18 cellular contexts compared by ENCODE assay signal in the genomic region with DNA sequence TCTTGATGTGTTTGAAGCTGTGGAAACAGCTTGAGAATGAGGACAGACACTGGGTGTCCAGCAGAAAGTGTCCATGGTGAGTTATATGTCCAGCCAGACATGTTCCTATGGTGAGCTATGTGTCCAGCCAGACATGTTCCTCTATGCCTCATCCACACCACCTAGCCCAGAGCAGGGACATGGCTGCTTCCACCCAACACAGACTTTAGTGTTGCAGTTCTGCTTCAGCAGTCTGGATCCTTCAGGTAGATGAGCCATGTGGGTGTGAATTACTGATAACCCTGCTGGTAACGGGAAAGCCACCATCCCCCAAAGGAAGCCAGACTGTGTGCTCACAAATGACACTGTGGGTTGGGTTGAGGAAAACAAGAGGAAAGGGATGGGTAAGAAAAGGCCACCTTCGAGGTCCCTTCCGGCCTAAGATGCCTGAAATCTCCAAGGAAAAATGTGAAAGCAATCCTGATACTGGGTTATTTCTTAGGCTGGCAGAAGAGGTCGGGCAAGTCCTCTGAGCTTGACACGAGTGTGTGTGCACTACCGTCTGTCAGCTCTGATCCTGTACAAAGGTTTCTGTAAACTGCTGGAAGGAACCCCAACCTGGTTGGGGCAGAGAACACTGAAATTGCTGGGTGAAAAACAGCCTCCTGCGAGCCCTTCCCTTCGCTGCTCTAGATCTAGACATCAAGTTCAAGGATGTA.
DNase-seq lines count a peak whose midpoint lies in the region; ATAC-seq, FAIRE-seq and TF ChIP-seq lines count a peak whose summit lies in the region.
"Had no signal": no experiment of that assay in that cellular context is flagged by ENCODE, and none has a peak within 500 bp of the region (broad histone marks: within the 10 kb centered on the region; RNA-seq: fewer than 3 reads in every experiment).

No MANE protein-coding gene starts in this region.

- peak; percentile 14 to 38 for ATAC-seq in left cardiac atrium
- ATAC-seq in heart right ventricle: no peak
- ATAC-seq: GM12878 had no signal

- H4K20me1 ChIP-seq in endothelial cell of umbilical vein (replicated peaks; ENCODE audit: control insufficient read depth, extremely low read depth, insufficient read depth, low read length): no peaks in the 10 kb centered on the region

- H3K9me3 ChIP-seq in heart right ventricle (no peaks in the 10 kb centered on the region), endothelial cell of umbilical vein (replicated peaks; ENCODE audit: control insufficient read depth, insufficient read depth, low read length) (no peaks in the 10 kb centered on the region), transverse colon (no peaks in the 10 kb centered on the region)
- H3K9me3 ChIP-seq: neutrophil had no signal

- no peak for TF ChIP-seq EP300 in transverse colon (IDR thresholded peaks at IDR 0.05; ENCODE audit: low read depth)

- H3K79me2 ChIP-seq in endothelial cell of umbilical vein (ENCODE audit: control insufficient read depth, insufficient read depth, low read length): no peaks in the 10 kb centered on the region

- peaks cover 39% of the 10 kb centered on the region for H3K36me3 Mint-ChIP-seq in neural crest cell (ENCODE audit: low read depth)
- H3K36me3 Mint-ChIP-seq in activated CD4-positive, alpha-beta memory T cell treated with anti-CD3 and anti-CD28 coated beads for 36 hours: peaks cover 11% of the 10 kb centered on the region
- H3K36me3 Mint-ChIP-seq: CD14-positive monocyte had no signal

- intact Hi-C loops in left cardiac atrium (cut with DNase I) (no loop called here), heart right ventricle (cut with DNase I) (no loop called here), endothelial cell of umbilical vein (cut with micrococcal nuclease) (loop anchor here (1.0 kb wide), 1 partner anchor 22 kb away; no protein-coding TSS in a partner anchor), transverse colon (cut with DNase I; ENCODE audit: low total_unique reads) (no loop called here)
- intact Hi-C loops in activated CD4-positive, alpha-beta memory T cell treated with anti-CD3 and anti-CD28 coated beads for 36 hours (cut with micrococcal nuclease): no loop called here

- BruUV-seq in endothelial cell of umbilical vein (replicated peaks; lab: Mats Ljungman, UMichigan): no TSS peak

- no peaks in the 10 kb centered on the region for H3K4me1 Mint-ChIP-seq in neural crest cell
- H3K4me1 Mint-ChIP-seq in activated CD4-positive, alpha-beta memory T cell treated with anti-CD3 and anti-CD28 coated beads for 36 hours (ENCODE audit: low read depth): no peaks in the 10 kb centered on the region
- H3K4me1 Mint-ChIP-seq: CD14-positive monocyte had no signal

- H3K36me3 ChIP-seq in heart right ventricle (peaks cover 0 to 65% (median 4%) of the 10 kb centered on the region in 9 donors), endothelial cell of umbilical vein (ENCODE audit: control insufficient read depth in 2 of 2, extremely low read depth in 1 of 2, insufficient read depth in 2 of 2, low read length in 2 of 2) (peaks cover 4 to 37% of the 10 kb centered on the region in 2 experiments), transverse colon (no peaks in the 10 kb centered on the region)
- H3K36me3 ChIP-seq: neutrophil had no signal

- CTCF ChIA-PET in endothelial cell of umbilical vein (lab: Charles Lee): interaction anchor here (0.6 to 2.8 kb wide), 6 partner anchors 14 to 77 kb away, joined by 3 to 15 read pairs (median 4); a partner anchor contains a TSS
- CTCF ChIA-PET in activated CD4-positive, alpha-beta memory T cell treated with anti-CD3 and anti-CD28 coated beads for 36 hours (lab: Charles Lee): interaction anchor here (0.7 kb wide), 1 partner anchor 13 kb away, joined by 3 read pairs; no protein-coding TSS in a partner anchor

- dilution Hi-C loops in endothelial cell of umbilical vein (cut with MboI; ENCODE audit: extremely low pct_ligation_motif_present, low sequenced_read_pairs): no loop called here

- TF ChIP-seq CTCF in heart right ventricle (IDR thresholded peaks at IDR 0.05) (no peak), endothelial cell of umbilical vein (IDR thresholded peaks at IDR 0.05; ENCODE audit: extremely low read depth in 1 of 2, insufficient read depth in 1 of 2, low read depth in 1 of 2, low read length in 2 of 2) (no peak), neural crest cell (conservative IDR thresholded peaks at IDR 0.05) (no peak), transverse colon (IDR thresholded peaks at IDR 0.05) (no peak)

- no peaks in the 10 kb centered on the region for H3K27me3 ChIP-seq in heart right ventricle
- H3K27me3 ChIP-seq in endothelial cell of umbilical vein (ENCODE audit: control insufficient read depth in 2 of 2, insufficient read depth in 2 of 2, low read length in 2 of 2): no peaks in the 10 kb centered on the region
- H3K27me3 ChIP-seq in transverse colon: no peaks in the 10 kb centered on the region
- H3K27me3 ChIP-seq: neutrophil had no signal

- peak; percentile 57 for FAIRE-seq in endothelial cell of umbilical vein (lab: Jason Lieb, UNC)
- FAIRE-seq: GM12878, HTR-8/SVneo had no signal

- POLR2A ChIA-PET in endothelial cell of umbilical vein (lab: Charles Lee): no interaction called here
- POLR2A ChIA-PET in activated CD4-positive, alpha-beta memory T cell treated with anti-CD3 and anti-CD28 coated beads for 36 hours (lab: Charles Lee): interaction anchor here (0.6 kb wide), 1 partner anchor 105 kb away, joined by 3 read pairs; no protein-coding TSS in a partner anchor

- 76 to 82% methylated on average over 8 of the region's 8 CpGs for WGBS in heart right ventricle, 2 donors
- 37 to 59% methylated on average over 3 to 8 of the region's 8 CpGs for WGBS in transverse colon (ENCODE audit: low coverage in 1 of 2), 2 donors

- H3K27me3 Mint-ChIP-seq in neural crest cell (ENCODE audit: low read depth): no peaks in the 10 kb centered on the region
- H3K27me3 Mint-ChIP-seq in activated CD4-positive, alpha-beta memory T cell treated with anti-CD3 and anti-CD28 coated beads for 36 hours: no peaks in the 10 kb centered on the region

- no peak overlapping the region for H3K9ac ChIP-seq in endothelial cell of umbilical vein (replicated peaks; ENCODE audit: extremely low read depth, insufficient read depth, low read length)

- H3K4me3 ChIP-seq in heart right ventricle (no peak overlapping the region), endothelial cell of umbilical vein (replicated peaks in 1 of 3; ENCODE audit: insufficient read depth in 1 of 3, low read depth in 1 of 3, low read length in 3 of 3) (no peak overlapping the region), transverse colon (no peak overlapping the region)
- H3K4me3 ChIP-seq: GM12878, skin epidermis had no signal

- H3K9me3 Mint-ChIP-seq in neural crest cell: no peaks in the 10 kb centered on the region
- H3K9me3 Mint-ChIP-seq in activated CD4-positive, alpha-beta memory T cell treated with anti-CD3 and anti-CD28 coated beads for 36 hours: peaks cover 3% of the 10 kb centered on the region

- H2AFZ ChIP-seq in endothelial cell of umbilical vein (ENCODE audit: low read depth, low read length): no peak overlapping the region

- in situ Hi-C loops in transverse colon (cut with MboI; ENCODE audit: low pct_ligation_motif_present in 1 of 4, low pct_unique_long_range_greater_than_20kb in 1 of 4, low sequenced_read_pairs in 3 of 4): no loop called here

- TF ChIP-seq POLR2A in endothelial cell of umbilical vein (IDR thresholded peaks at IDR 0.05; ENCODE audit: low read depth, low read length) (no peak), transverse colon (IDR thresholded peaks at IDR 0.05) (no peak)

- DNase-seq in left cardiac atrium (no peak), heart right ventricle (no peak), endothelial cell of umbilical vein (ENCODE audit: low read depth, low spot score) (no peak), neural crest cell (ENCODE audit: low read depth, low spot score) (no peak), transverse colon (no peak), NCI-H510A (lab: John Stamatoyannopoulos, UW) (no peak)
- no peak for DNase-seq in activated CD4-positive, alpha-beta memory T cell treated with anti-CD3 and anti-CD28 coated beads for 36 hours
- DNase-seq in stimulated activated CD4-positive, alpha-beta T cell treated with anti-CD3 and anti-CD28 coated beads, Interleukin-1b, Interleukin-23, amount 100 ng/mL, for 48 hours: no peak
- DNase-seq: cerebellar nuclear complex, GDM1, midbrain, NCI-H1417 treated with DMSO at 0.1 percent for 48 hours, NCI-H2171 had no signal

- peak overlapping the region; percentile 16 for H3K27ac Mint-ChIP-seq in neural crest cell (ENCODE audit: unreplicated experiment)
- H3K27ac Mint-ChIP-seq in activated CD4-positive, alpha-beta memory T cell treated with anti-CD3 and anti-CD28 coated beads for 36 hours: no peak overlapping the region

- no peak overlapping the region for H3K4me3 Mint-ChIP-seq in neural crest cell
- H3K4me3 Mint-ChIP-seq in activated CD4-positive, alpha-beta memory T cell treated with anti-CD3 and anti-CD28 coated beads for 36 hours: no peak overlapping the region
- H3K4me3 Mint-ChIP-seq: CD14-positive monocyte had no signal

- H3K9me1 ChIP-seq in endothelial cell of umbilical vein (replicated peaks; ENCODE audit: control insufficient read depth, extremely low read depth, insufficient read depth, low read length): no peaks in the 10 kb centered on the region

- peak overlapping the region; percentile 2 for H3K4me2 ChIP-seq in endothelial cell of umbilical vein (ENCODE audit: insufficient read depth, low read length)

- no peak overlapping the region for H3K27ac ChIP-seq in heart right ventricle
- peak overlapping the region; percentile 10 for H3K27ac ChIP-seq in endothelial cell of umbilical vein (ENCODE audit: insufficient read depth, low read depth, low read length)
- peak overlapping the region in 1 of 4 donors; percentile 23 for H3K27ac ChIP-seq in transverse colon
- H3K27ac ChIP-seq: neutrophil, skin epidermis had no signal

- H3K4me1 ChIP-seq in heart right ventricle (no peaks in the 10 kb centered on the region), endothelial cell of umbilical vein (ENCODE audit: control insufficient read depth, extremely low read depth, insufficient read depth, low read length) (peaks cover 19% of the 10 kb centered on the region), transverse colon (peaks cover 0 to 14% (median 9%) of the 10 kb centered on the region in 4 donors)

TF ChIP-seq in endothelial cell of umbilical vein, 7 proteins besides CTCF, POLR2A, EP300 and RAD21 (continues in another document):
- no peak for TF ChIP-seq GATA2 (IDR thresholded peaks at IDR 0.05; ENCODE audit: insufficient read depth, insufficient read length, low read depth, low read length)
- no peak for TF ChIP-seq FOS (IDR thresholded peaks at IDR 0.05; ENCODE audit: borderline replicate concordance, insufficient read depth, low read length)
- TF ChIP-seq, protein P1, sequence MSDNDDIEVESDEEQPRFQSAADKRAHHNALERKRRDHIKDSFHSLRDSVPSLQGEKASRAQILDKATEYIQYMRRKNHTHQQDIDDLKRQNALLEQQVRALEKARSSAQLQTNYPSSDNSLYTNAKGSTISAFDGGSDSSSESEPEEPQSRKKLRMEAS (IDR thresholded peaks at IDR 0.05; ENCODE audit: insufficient read depth, insufficient read length): no peak
- no peak for TF ChIP-seq EZH2 (IDR thresholded peaks at IDR 0.05; ENCODE audit: borderline replicate concordance, low read depth, low read length, severe bottlenecking)
- no peak for TF ChIP-seq MYC (IDR thresholded peaks at IDR 0.05; ENCODE audit: low read depth, low read length)
- TF ChIP-seq POLR2AphosphoS5 (IDR thresholded peaks at IDR 0.05; ENCODE audit: insufficient read depth, low read depth, low read length): no peak

Comparison
In these comparisons a context has a peak if more than half of its experiments do, and no peak if none do; other contexts are left out.
1. ATAC-seq: peak in left cardiac atrium (2 of 2); none in heart right ventricle (0 of 8).